Comparison of ENCODE assay signal across 8 cellular contexts in genomic region chr12:25384038-25384953, GRCh38.
A peak's percentile ranks its signal among the peaks of the same experiment; 100 is the strongest.
DNase-seq lines count a peak whose midpoint lies in the region; ATAC-seq lines count a peak whose summit lies in the region.

No MANE protein-coding gene starts in this region.

- H3K36me3 Mint-ChIP-seq in activated naive CD8-positive, alpha-beta T cell treated with anti-CD3 and anti-CD28 coated beads, Interleukin-2, amount 10 ng/mL, durations not matched to agents 7 days and 5 days, result peaks cover 5% of the 10 kb centered on the region

- peaks cover 14% of the 10 kb centered on the region for H3K4me1 ChIP-seq in stomach smooth muscle (ENCODE audit: control insufficient read depth, insufficient read depth, low read length)

- no peaks in the 10 kb centered on the region for H3K9me3 Mint-ChIP-seq in activated naive CD8-positive, alpha-beta T cell treated with anti-CD3 and anti-CD28 coated beads, Interleukin-2, amount 10 ng/mL, durations not matched to agents 7 days and 5 days

- POLR2A ChIA-PET in activated naive CD8-positive, alpha-beta T cell treated with anti-CD3 and anti-CD28 coated beads, Interleukin-2, amount 10 ng/mL, durations not matched to agents 7 days and 5 days (lab: Charles Lee), result interaction anchor here (0.9 to 3.4 kb wide), 2 partner anchors 10 to 61 kb away, joined by 3 to 14 read pairs; no protein-coding TSS in a partner anchor

- DNase-seq in NCI-H82 (lab: John Stamatoyannopoulos, UW) (peak; percentile 54), NCI-H82 treated with DMSO at 0.1 percent for 48 hours (lab: John Stamatoyannopoulos, UW; ENCODE audit: unreplicated experiment) (no peak), left colon (peak; percentile 47 to 54), ureter (ENCODE audit: low spot score) (no peak), AG20443 (ENCODE audit: low spot score) (no peak)
- no peak for DNase-seq in activated naive CD8-positive, alpha-beta T cell treated with anti-CD3 and anti-CD28 coated beads, Interleukin-2, amount 10 ng/mL, durations not matched to agents 7 days and 5 days

- no peak for ATAC-seq in activated naive CD8-positive, alpha-beta T cell treated with anti-CD3 and anti-CD28 coated beads, Interleukin-2, amount 10 ng/mL, durations not matched to agents 7 days and 5 days (ENCODE audit: low read depth)
- peak; percentile 38 for ATAC-seq in left colon
- ATAC-seq in HG02840 (IDR thresholded peaks at IDR 0.05; ENCODE audit: low FRiP score, unreplicated experiment), result no peak

- no peaks in the 10 kb centered on the region for H3K9me3 ChIP-seq in stomach smooth muscle (ENCODE audit: control insufficient read depth in 2 of 2, low read length in 2 of 2)

- H3K27ac Mint-ChIP-seq in activated naive CD8-positive, alpha-beta T cell treated with anti-CD3 and anti-CD28 coated beads, Interleukin-2, amount 10 ng/mL, durations not matched to agents 7 days and 5 days, result peak overlapping the region; percentile 100

- H3K4me3 ChIP-seq in stomach smooth muscle (ENCODE audit: low read length in 2 of 2), result peak overlapping the region; percentile 80 to 87

- H3K4me3 Mint-ChIP-seq in activated naive CD8-positive, alpha-beta T cell treated with anti-CD3 and anti-CD28 coated beads, Interleukin-2, amount 10 ng/mL, durations not matched to agents 7 days and 5 days, result peak overlapping the region; percentile 99

- peak overlapping the region; percentile 100 for H3K27ac ChIP-seq in stomach smooth muscle (ENCODE audit: low read length)

- peak overlapping the region; percentile 99 for H3K9ac ChIP-seq in stomach smooth muscle (ENCODE audit: low read length in 2 of 2)

- intact Hi-C loops in left colon (cut with DNase I, micrococcal nuclease), result no loop called here

- no peaks in the 10 kb centered on the region for H3K27me3 Mint-ChIP-seq in activated naive CD8-positive, alpha-beta T cell treated with anti-CD3 and anti-CD28 coated beads, Interleukin-2, amount 10 ng/mL, durations not matched to agents 7 days and 5 days

- no peaks in the 10 kb centered on the region for H3K27me3 ChIP-seq in stomach smooth muscle (ENCODE audit: control insufficient read depth in 1 of 2, insufficient read depth in 2 of 2, low read length in 2 of 2)

- H3K36me3 ChIP-seq in stomach smooth muscle (ENCODE audit: control insufficient read depth in 2 of 2, insufficient read depth in 2 of 2, low read length in 2 of 2), result no peaks in the 10 kb centered on the region

- H3K4me1 Mint-ChIP-seq in activated naive CD8-positive, alpha-beta T cell treated with anti-CD3 and anti-CD28 coated beads, Interleukin-2, amount 10 ng/mL, durations not matched to agents 7 days and 5 days, result peaks cover 50% of the 10 kb centered on the region

Comparison
In these comparisons a context has a peak if more than half of its experiments do, and no peak if none do; other contexts are left out.
1. DNase-seq: peak in NCI-H82 (single experiment) and left colon (2 of 2); none in NCI-H82 treated with DMSO at 0.1 percent for 48 hours (single experiment), activated naive CD8-positive, alpha-beta T cell treated with anti-CD3 and anti-CD28 coated beads, Interleukin-2, amount 10 ng/mL, durations not matched to agents 7 days and 5 days (single experiment), ureter (single experiment) and AG20443 (single experiment).